ENCODE assay signal across 8 cellular contexts in the genomic region with DNA sequence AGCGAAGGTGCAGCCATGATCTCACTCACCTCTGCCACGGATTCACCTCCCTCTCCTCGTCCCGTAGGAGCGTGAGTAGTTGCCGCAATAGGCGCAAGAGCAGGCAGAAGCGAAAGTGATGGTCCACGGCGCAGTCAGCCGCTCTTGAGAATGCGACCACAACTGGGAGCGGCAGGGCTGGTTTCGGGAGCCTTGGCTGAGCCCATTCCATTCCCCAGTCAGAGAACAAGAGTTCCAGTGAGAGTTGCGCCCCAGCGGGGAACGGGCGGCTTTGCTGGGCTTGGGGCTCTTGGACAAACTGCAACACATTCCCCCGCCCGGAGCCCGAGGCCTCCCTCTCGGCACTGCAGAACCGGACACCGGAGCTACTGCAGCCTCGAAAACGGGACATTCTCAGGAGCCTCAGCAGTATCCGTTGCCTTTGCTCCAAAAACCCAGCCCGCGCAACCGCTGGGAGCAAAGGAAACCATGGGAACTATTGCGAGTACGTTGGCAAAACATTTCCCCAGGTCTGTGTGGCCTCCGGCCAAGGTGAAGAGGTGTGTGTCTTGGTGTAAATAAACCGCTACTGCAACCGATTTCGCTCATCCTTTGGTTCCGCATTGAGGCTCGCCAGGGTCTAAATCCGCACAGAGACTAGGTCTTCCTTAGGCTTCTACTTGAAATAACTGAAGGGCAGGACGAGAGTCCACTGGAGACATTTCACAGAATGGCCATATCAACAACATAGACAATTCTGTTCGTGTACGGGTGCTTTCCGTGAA. TPM values are rescaled to one million over a fixed set of nuclear protein-coding genes. Genes with fewer than 3 reads are reported as not detected.
A peak's percentile ranks its signal among the peaks of the same experiment; 100 is the strongest.
DNase-seq lines count a peak whose midpoint lies in the region; ATAC-seq and TF ChIP-seq lines count a peak whose summit lies in the region.

No MANE protein-coding gene starts in this region.

- peak overlapping the region; percentile 91 for H3K9ac ChIP-seq in ES-I3 (ENCODE audit: low read depth, low read length)
- H3K9ac ChIP-seq in H9 (ENCODE audit: extremely low read depth, insufficient read length, low read length): peak overlapping the region; percentile 73
- peak overlapping the region; percentile 85 for H3K9ac ChIP-seq in Loucy (ENCODE audit: low read depth, low read length, poor library complexity, severe bottlenecking)

- H3K27ac Mint-ChIP-seq in H9 (peak overlapping the region; percentile 72 to 96 (median 72); a peak in 5 of 7 replicates), glutamatergic neuron (ENCODE audit: unreplicated experiment) (peak overlapping the region; percentile 64), type B pancreatic cell (peak overlapping the region; percentile 88)

- no peak overlapping the region for H2BK12ac ChIP-seq in H9 (ENCODE audit: insufficient read length, low read depth, low read length)

- in situ Hi-C loops in SK-MEL-5 (cut with HindIII; ENCODE audit: low pct_unique_long_range_greater_than_20kb, low sequenced_read_pairs): no loop called here

- H3K4me3 ChIP-seq in Loucy (ENCODE audit: low read length, poor library complexity, severe bottlenecking): peak overlapping the region; percentile 90

- no peak overlapping the region for H3K56ac ChIP-seq in H9 (ENCODE audit: insufficient read length, low read depth, low read length)

- no peak overlapping the region for H2BK120ac ChIP-seq in H9 (ENCODE audit: low read depth, low read length, poor library complexity, severe bottlenecking)

- H4K91ac ChIP-seq in H9 (ENCODE audit: insufficient read length, low read depth, low read length): no peak overlapping the region

- H3K4me2 ChIP-seq in H9 (ENCODE audit: insufficient read depth, insufficient read length, low read length) (peak overlapping the region; percentile 56), Loucy (ENCODE audit: low read depth, low read length, poor library complexity, severe bottlenecking) (peak overlapping the region; percentile 87)

- H3K4me3 Mint-ChIP-seq in H9: peak overlapping the region; percentile 81 to 92
- H3K4me3 Mint-ChIP-seq in glutamatergic neuron (ENCODE audit: unreplicated experiment): peak overlapping the region; percentile 99
- peak overlapping the region; percentile 91 for H3K4me3 Mint-ChIP-seq in type B pancreatic cell

- no peaks in the 10 kb centered on the region for H3K79me1 ChIP-seq in H9 (ENCODE audit: insufficient read depth, low read depth, low read length, poor library complexity, severe bottlenecking)

- H3K23ac ChIP-seq in H9 (ENCODE audit: insufficient read length, low read depth, low read length): no peak overlapping the region

- H3K27me3 Mint-ChIP-seq in H9 (ENCODE audit: low read depth): peaks cover 18% of the 10 kb centered on the region
- H3K27me3 Mint-ChIP-seq in glutamatergic neuron (ENCODE audit: unreplicated experiment): peaks cover 4% of the 10 kb centered on the region
- peaks cover 14% of the 10 kb centered on the region for H3K27me3 Mint-ChIP-seq in type B pancreatic cell

- TF ChIP-seq CTCF in H9 (conservative IDR thresholded peaks at IDR 0.05): no peak
- no peak for TF ChIP-seq CTCF in Loucy (conservative IDR thresholded peaks at IDR 0.05; ENCODE audit: low read length)
- no peak for TF ChIP-seq CTCF in glutamatergic neuron (IDR thresholded peaks at IDR 0.05; ENCODE audit: partially characterized antibody, unreplicated experiment)
- no peak for TF ChIP-seq CTCF in omental fat pad (IDR thresholded peaks at IDR 0.05)
- peak; percentile 15 for TF ChIP-seq CTCF in type B pancreatic cell (conservative IDR thresholded peaks at IDR 0.05)

- H2AK5ac ChIP-seq in H9 (ENCODE audit: insufficient read length, low read length): no peak overlapping the region

- H3F3A ChIP-seq in Loucy (ENCODE audit: low read depth): no peaks in the 10 kb centered on the region

- H3K4me1 Mint-ChIP-seq in H9 (peaks cover 5 to 9% of the 10 kb centered on the region in 2 experiments; a peak in 3 of 4 replicates), glutamatergic neuron (ENCODE audit: low read depth, unreplicated experiment) (no peaks in the 10 kb centered on the region), type B pancreatic cell (ENCODE audit: unreplicated experiment) (no peaks in the 10 kb centered on the region)

- H3K36me3 Mint-ChIP-seq in H9 (ENCODE audit: insufficient read depth in 1 of 3, low read depth in 3 of 3): peaks cover 0 to 2% (median 0%) of the 10 kb centered on the region in 3 experiments; a peak in 3 of 7 replicates
- no peaks in the 10 kb centered on the region for H3K36me3 Mint-ChIP-seq in glutamatergic neuron (ENCODE audit: unreplicated experiment)
- no peaks in the 10 kb centered on the region for H3K36me3 Mint-ChIP-seq in type B pancreatic cell

- H2BK15ac ChIP-seq in H9 (ENCODE audit: low read depth, low read length): no peak overlapping the region

- no peak overlapping the region for H4K5ac ChIP-seq in H9 (ENCODE audit: insufficient read length, low read depth, low read length)

- H3K27ac ChIP-seq in H9 (ENCODE audit: insufficient read length, low read depth, low read length): peak overlapping the region; percentile 11

- no peak overlapping the region for H2BK5ac ChIP-seq in H9 (ENCODE audit: insufficient read length, low read length)

- H3K79me2 ChIP-seq in H9 (ENCODE audit: insufficient read depth, low read length) (no peaks in the 10 kb centered on the region), Loucy (ENCODE audit: insufficient read depth, low read length) (peaks cover 36% of the 10 kb centered on the region)

- ATAC-seq in omental fat pad (ENCODE audit: low FRiP score): peak; percentile 84

- H3K36me3 ChIP-seq in ES-I3 (ENCODE audit: insufficient read depth, low read length) (no peaks in the 10 kb centered on the region), Loucy (ENCODE audit: insufficient read depth, low read length) (no peaks in the 10 kb centered on the region)

- no peak overlapping the region for H3T11ph ChIP-seq in H9 (ENCODE audit: low read length)

- H3K9me3 Mint-ChIP-seq in H9 (peaks cover 39 to 57% of the 10 kb centered on the region in 2 experiments), glutamatergic neuron (ENCODE audit: unreplicated experiment) (peaks cover 1% of the 10 kb centered on the region), type B pancreatic cell (no peaks in the 10 kb centered on the region)

- DNase-seq in H9 (peak; percentile 75), SK-MEL-5 (ENCODE audit: low read depth, low spot score) (peak; percentile 81), glutamatergic neuron (peak; percentile 43), omental fat pad (ENCODE audit: low spot score) (no peak), type B pancreatic cell (ENCODE audit: extremely low spot score, unreplicated experiment) (peak; percentile 69)
- DNase-seq in activated naive CD4-positive, alpha-beta T cell treated with anti-CD3 and anti-CD28 coated beads, Interleukin-2, amount 50 U/mL, for 16 hours: peak; percentile 56

- H3K9me3 ChIP-seq in ES-I3 (ENCODE audit: control insufficient read depth, insufficient read depth, low read length): no peaks in the 10 kb centered on the region
- peaks cover 6% of the 10 kb centered on the region for H3K9me3 ChIP-seq in H9 (ENCODE audit: control insufficient read depth, low read depth, low read length)
- no peaks in the 10 kb centered on the region for H3K9me3 ChIP-seq in Loucy (ENCODE audit: insufficient read depth, low read depth, low read length)

- peak overlapping the region; percentile 23 for H4K8ac ChIP-seq in H9 (replicated peaks; ENCODE audit: insufficient read length, low read depth, low read length)

- H3K27me3 ChIP-seq in H9 (ENCODE audit: insufficient read depth, low read length) (no peaks in the 10 kb centered on the region), Loucy (ENCODE audit: insufficient read depth, low read length, poor library complexity, severe bottlenecking) (no peaks in the 10 kb centered on the region)

- H3K14ac ChIP-seq in H9 (ENCODE audit: insufficient read depth, low read length): peak overlapping the region; percentile 67

- no peak overlapping the region for H3K4ac ChIP-seq in H9 (ENCODE audit: low read depth, low read length)

- no peak overlapping the region for H2BK20ac ChIP-seq in H9 (ENCODE audit: low read depth, low read length, poor library complexity, severe bottlenecking)

- H3K23me2 ChIP-seq in H9 (ENCODE audit: insufficient read length, low read depth, low read length, poor library complexity, severe bottlenecking): no peaks in the 10 kb centered on the region

- H3K9me2 ChIP-seq in Loucy (replicated peaks; ENCODE audit: low read depth, low read length): no peaks in the 10 kb centered on the region

- no CpG with 5 or more reads among the region's 43 CpGs for WGBS in H9 (ENCODE audit: extremely low coverage, insufficient read length, low lambda C conversion rate)

- no peak overlapping the region for H2AFZ ChIP-seq in H9 (ENCODE audit: low read length)
- H2AFZ ChIP-seq in Loucy (ENCODE audit: low read length): peak overlapping the region; percentile 97

- peak overlapping the region; percentile 49 for H3K18ac ChIP-seq in H9 (ENCODE audit: insufficient read length, low read depth, low read length)

- H3K4me1 ChIP-seq in ES-I3 (ENCODE audit: insufficient read depth, low read length) (no peaks in the 10 kb centered on the region), H9 (ENCODE audit: insufficient read depth, low read length) (no peaks in the 10 kb centered on the region), Loucy (ENCODE audit: insufficient read depth, low read length, poor library complexity, severe bottlenecking) (peaks cover 14% of the 10 kb centered on the region)

- no peaks in the 10 kb centered on the region for H4K20me1 ChIP-seq in H9 (ENCODE audit: control insufficient read depth, insufficient read depth, insufficient read length)
- no peaks in the 10 kb centered on the region for H4K20me1 ChIP-seq in Loucy (ENCODE audit: insufficient read depth, low read length, poor library complexity, severe bottlenecking)

RNA-seq across cellular contexts. Expression of a gene that starts 5.7 kb away (rescaled TPM):
- total RNA-seq in H9 (2021) (18.1 and 18.7 TPM in 2 replicates), glutamatergic neuron (ENCODE audit: unreplicated experiment) (24.3 TPM), omental fat pad (10 to 100 TPM; 10.9 to 19.7 (median 11.5) TPM), type B pancreatic cell (ENCODE audit: low replicate concordance) (25.7 and 27.8 TPM in 2 replicates)
- total RNA-seq in SK-MEL-5 (2014; rRNA removed; shearing (Covaris generic)): 47.9 and 49.1 TPM in 2 replicates
- polyA plus RNA-seq in SK-MEL-5 (2015; cell fraction: cytosol; rRNA removed): 24.7 and 30.4 TPM in 2 replicates
- 40.5 and 46.4 TPM in 2 replicates for polyA plus RNA-seq in SK-MEL-5 (2015; cell fraction: nucleus; rRNA removed)
